13 cellular contexts compared by ENCODE assay signal in the genomic region with DNA sequence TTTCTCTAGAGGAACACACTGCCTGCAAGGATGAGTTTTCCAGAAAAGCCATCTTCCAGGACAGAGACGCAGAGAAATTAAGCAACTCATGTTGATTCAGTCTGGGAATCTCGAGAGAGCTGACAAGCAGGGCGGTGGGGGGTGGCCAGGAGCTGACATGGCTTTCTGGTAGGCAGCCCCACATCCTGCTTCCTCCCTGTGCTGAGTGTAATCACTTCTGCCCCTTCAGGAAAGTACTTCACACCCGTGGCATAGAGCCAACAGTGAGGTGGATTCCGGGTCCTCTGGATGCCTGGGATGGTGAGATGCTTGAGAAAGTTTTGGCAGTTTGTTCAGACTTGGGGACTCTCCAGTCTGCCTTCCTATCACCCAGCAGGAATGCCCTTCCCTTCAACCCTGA.
A peak's percentile ranks its signal among the peaks of the same experiment; 100 is the strongest.
DNase-seq lines count a peak whose midpoint lies in the region; FAIRE-seq and TF ChIP-seq lines count a peak whose summit lies in the region.
"Had no signal": no experiment of that assay in that cellular context is flagged by ENCODE, and none has a peak within 500 bp of the region (broad histone marks: within the 10 kb centered on the region; RNA-seq: fewer than 3 reads in every experiment).

No MANE protein-coding gene starts in this region.

- H3K36me3 ChIP-seq in HEK293 (ENCODE audit: control insufficient read depth in 2 of 2, insufficient read depth in 1 of 2, low read length in 2 of 2) (no peaks in the 10 kb centered on the region), kidney (ENCODE audit: control insufficient read depth in 1 of 2, insufficient read depth in 2 of 2, low read length in 2 of 2) (no peaks in the 10 kb centered on the region)
- H3K36me3 ChIP-seq: ovary had no signal

- DNase-seq in AG08396 (ENCODE audit: low spot score) (peak; percentile 20), astrocyte of the hippocampus (ENCODE audit: low read depth, low spot score) (peak; percentile 56), kidney (peak; percentile 81), foreskin melanocyte (no peak), NCI-H146 (lab: John Stamatoyannopoulos, UW) (no peak), chondrocyte (ENCODE audit: low spot score) (no peak), glutamatergic neuron (no peak)
- DNase-seq: activated B cell treated with CpG ODN at 0.5 μM for 24 hours; activated effector memory CD4-positive, alpha-beta T cell treated with anti-CD3 and anti-CD28 coated beads, Interleukin-2, amount 50 U/mL, for 16 hours; NCI-H2029 treated with DMSO at 0.1 percent for 48 hours; ovary had no signal

- TF ChIP-seq CTCF in HEK293 (tag by site-specific recombination; IDR thresholded peaks at IDR 0.05) (no peak), kidney (IDR thresholded peaks at IDR 0.05; ENCODE audit: borderline replicate concordance, extremely low read depth, insufficient read depth) (no peak), chondrocyte (IDR thresholded peaks at IDR 0.05) (no peak), glutamatergic neuron (IDR thresholded peaks at IDR 0.05; ENCODE audit: partially characterized antibody, unreplicated experiment) (no peak)

- no peaks in the 10 kb centered on the region for H3K9me3 ChIP-seq in HEK293 (ENCODE audit: control insufficient read depth, insufficient read depth, low read depth, low read length)
- no peaks in the 10 kb centered on the region for H3K9me3 ChIP-seq in kidney (ENCODE audit: control insufficient read depth in 1 of 2, low read length in 2 of 2)
- H3K9me3 ChIP-seq: ovary had no signal

- POLR2A ChIA-PET in HEK293 (lab: Yijun Ruan, JAX) = no interaction called here

- H3K36me3 Mint-ChIP-seq in chondrocyte (ENCODE audit: low read depth) (no peaks in the 10 kb centered on the region), glutamatergic neuron (ENCODE audit: unreplicated experiment) (no peaks in the 10 kb centered on the region)

- no peak overlapping the region for H3K9ac ChIP-seq in kidney (ENCODE audit: low read length in 2 of 2)

- intact Hi-C loops in kidney (cut with DNase I) = loop anchor here (10.0 kb wide), 1 partner anchor 220 kb away; a partner anchor contains a TSS

- peaks cover 5% of the 10 kb centered on the region for H3K27me3 Mint-ChIP-seq in chondrocyte (ENCODE audit: low read depth)
- peaks cover 7% of the 10 kb centered on the region for H3K27me3 Mint-ChIP-seq in glutamatergic neuron (ENCODE audit: unreplicated experiment)

- H3K4me1 ChIP-seq in HEK293 (ENCODE audit: control insufficient read depth, insufficient read depth, low read length) (no peaks in the 10 kb centered on the region), kidney (ENCODE audit: control insufficient read depth in 1 of 2, insufficient read depth in 1 of 2, low read depth in 1 of 2, low read length in 2 of 2) (peaks cover 0 to 18% of the 10 kb centered on the region in 2 donors)

- H3K27ac ChIP-seq in HEK293 (ENCODE audit: extremely low read depth, low read depth, low read length) (no peak overlapping the region), kidney (ENCODE audit: low read depth in 2 of 2, low read length in 2 of 2) (no peak overlapping the region)
- H3K27ac ChIP-seq: ovary had no signal

- no peak overlapping the region for H3K27ac Mint-ChIP-seq in chondrocyte (ENCODE audit: unreplicated experiment)
- H3K27ac Mint-ChIP-seq in glutamatergic neuron (ENCODE audit: unreplicated experiment) = no peak overlapping the region
- H3K27ac Mint-ChIP-seq: activated B cell treated with CpG ODN at 0.5 μM for 24 hours had no signal

- H3K9me3 Mint-ChIP-seq in chondrocyte (ENCODE audit: low read depth) = no peaks in the 10 kb centered on the region
- H3K9me3 Mint-ChIP-seq in glutamatergic neuron (ENCODE audit: unreplicated experiment) = peaks cover 9% of the 10 kb centered on the region
- H3K9me3 Mint-ChIP-seq: activated B cell treated with CpG ODN at 0.5 μM for 24 hours had no signal

- H3K4me3 Mint-ChIP-seq in chondrocyte (ENCODE audit: unreplicated experiment) (no peak overlapping the region), glutamatergic neuron (ENCODE audit: unreplicated experiment) (no peak overlapping the region)
- H3K4me3 Mint-ChIP-seq: activated B cell treated with CpG ODN at 0.5 μM for 24 hours had no signal

- FAIRE-seq in kidney (lab: Jason Lieb, UNC) = no peak
- FAIRE-seq: GM12892 had no signal

- no peak overlapping the region for H3K4me3 ChIP-seq in HEK293 (ENCODE audit: low read depth, low read length)
- H3K4me3 ChIP-seq in kidney (ENCODE audit: low read length in 2 of 2) = no peak overlapping the region
- H3K4me3 ChIP-seq: ovary had no signal

- H3K4me1 Mint-ChIP-seq in chondrocyte (ENCODE audit: low read depth) = peaks cover 5% of the 10 kb centered on the region
- H3K4me1 Mint-ChIP-seq in glutamatergic neuron (ENCODE audit: low read depth, unreplicated experiment) = peaks cover 11% of the 10 kb centered on the region

- CTCF ChIA-PET in HEK293 (lab: Yijun Ruan, JAX) = interaction anchor here (5.6 kb wide), 1 partner anchor 773 kb away, joined by 74 read pairs; no protein-coding TSS in a partner anchor

TF ChIP-seq in HEK293, 187 proteins besides CTCF, POLR2A, EP300 and RAD21:
- TF ChIP-seq SP7 (tag by site-specific recombination; IDR thresholded peaks at IDR 0.05) (no peak), ZNF830 (tag by site-specific recombination; IDR thresholded peaks at IDR 0.05; ENCODE audit: low read depth) (no peak)
- TF ChIP-seq, protein P1, sequence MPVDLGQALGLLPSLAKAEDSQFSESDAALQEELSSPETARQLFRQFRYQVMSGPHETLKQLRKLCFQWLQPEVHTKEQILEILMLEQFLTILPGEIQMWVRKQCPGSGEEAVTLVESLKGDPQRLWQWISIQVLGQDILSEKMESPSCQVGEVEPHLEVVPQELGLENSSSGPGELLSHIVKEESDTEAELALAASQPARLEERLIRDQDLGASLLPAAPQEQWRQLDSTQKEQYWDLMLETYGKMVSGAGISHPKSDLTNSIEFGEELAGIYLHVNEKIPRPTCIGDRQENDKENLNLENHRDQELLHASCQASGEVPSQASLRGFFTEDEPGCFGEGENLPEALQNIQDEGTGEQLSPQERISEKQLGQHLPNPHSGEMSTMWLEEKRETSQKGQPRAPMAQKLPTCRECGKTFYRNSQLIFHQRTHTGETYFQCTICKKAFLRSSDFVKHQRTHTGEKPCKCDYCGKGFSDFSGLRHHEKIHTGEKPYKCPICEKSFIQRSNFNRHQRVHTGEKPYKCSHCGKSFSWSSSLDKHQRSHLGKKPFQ (tag by site-specific recombination; IDR thresholded peaks at IDR 0.05) = 0 out of 2 replicates have a peak, but pooled peaks have one; percentile 42

Comparison
In these comparisons a context has a peak if more than half of its experiments do, and no peak if none do; other contexts are left out.
1. DNase-seq: peak in AG08396 (single experiment), astrocyte of the hippocampus (single experiment) and kidney (single experiment); none in foreskin melanocyte (single experiment), NCI-H146 (single experiment), chondrocyte (single experiment) and glutamatergic neuron (single experiment).